ENCODE assay signal across 8 cellular contexts in the genomic region with DNA sequence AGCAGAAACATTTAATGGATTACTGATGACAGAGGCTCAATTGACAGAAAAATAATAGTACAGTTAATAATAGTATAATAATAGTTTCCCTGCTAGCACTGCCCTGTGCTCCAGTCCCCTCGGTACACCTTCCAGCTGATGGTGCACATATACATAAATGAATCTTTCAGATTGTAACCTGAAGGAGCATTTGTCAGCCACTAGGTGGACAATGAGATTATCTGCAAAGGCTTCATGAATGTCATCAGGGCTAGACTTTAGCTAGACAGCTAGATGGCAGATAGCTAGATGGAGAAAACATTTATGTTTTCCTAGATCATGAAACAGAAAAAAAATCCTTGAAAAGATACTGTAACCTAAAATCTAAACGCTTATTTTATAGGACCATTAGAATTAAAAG.
DNase-seq lines count a peak whose midpoint lies in the region; ATAC-seq and TF ChIP-seq lines count a peak whose summit lies in the region.

No MANE protein-coding gene starts in this region.

- peak in 5 of 6 experiments; percentile 6 to 37 (median 14) for TF ChIP-seq CTCF in esophagus squamous epithelium (IDR thresholded peaks at IDR 0.05)
- TF ChIP-seq CTCF in CD8-positive, alpha-beta T cell (IDR thresholded peaks at IDR 0.05), result no peak
- TF ChIP-seq CTCF in omental fat pad (IDR thresholded peaks at IDR 0.05), result no peak

- no peaks in the 10 kb centered on the region for H3K27me3 ChIP-seq in esophagus squamous epithelium
- no peaks in the 10 kb centered on the region for H3K27me3 ChIP-seq in CD8-positive, alpha-beta T cell (ENCODE audit: insufficient read depth, low read length)

- H3K4me1 ChIP-seq in esophagus squamous epithelium, result no peaks in the 10 kb centered on the region
- H3K4me1 ChIP-seq in CD8-positive, alpha-beta T cell (ENCODE audit: insufficient read depth, low read length), result no peaks in the 10 kb centered on the region

- intact Hi-C loops in esophagus squamous epithelium (cut with DNase I), result no loop called here
- intact Hi-C loops in CD8-positive, alpha-beta T cell (cut with DNase I, micrococcal nuclease), result no loop called here

- 56 to 76% methylated on average over 2 of the region's 2 CpGs for WGBS in esophagus squamous epithelium, 2 donors

- CTCF ChIA-PET in CD8-positive, alpha-beta T cell (lab: Charles Lee), result no interaction called here

- no peak overlapping the region for H3K27ac ChIP-seq in esophagus squamous epithelium
- H3K27ac ChIP-seq in CD8-positive, alpha-beta T cell (ENCODE audit: low read depth, low read length), result no peak overlapping the region

- peak; percentile 85 for ATAC-seq in GM18508 (IDR thresholded peaks at IDR 0.05; ENCODE audit: insufficient read depth, unreplicated experiment)
- peak; percentile 92 for ATAC-seq in GM21723 (IDR thresholded peaks at IDR 0.05; ENCODE audit: unreplicated experiment)
- ATAC-seq in CD8-positive, alpha-beta T cell, result no peak
- no peak for ATAC-seq in omental fat pad (ENCODE audit: low FRiP score)

- H3K36me3 ChIP-seq in esophagus squamous epithelium, result no peaks in the 10 kb centered on the region
- no peaks in the 10 kb centered on the region for H3K36me3 ChIP-seq in CD8-positive, alpha-beta T cell (ENCODE audit: insufficient read depth, low read length)

- POLR2A ChIA-PET in CD8-positive, alpha-beta T cell (lab: Charles Lee), result no interaction called here

- H3K4me3 Mint-ChIP-seq in CD8-positive, alpha-beta T cell, result no peak overlapping the region

- DNase-seq in KG1 (lab: John Stamatoyannopoulos, UW) (peak; percentile 32), esophagus squamous epithelium (lab: John Stamatoyannopoulos, UW) (no peak), NCI-H1048 (lab: John Stamatoyannopoulos, UW) (no peak), omental fat pad (ENCODE audit: low spot score) (no peak)
- no peak for DNase-seq in CD8-positive, alpha-beta T cell
- DNase-seq in stimulated activated CD4-positive, alpha-beta T cell treated with anti-CD3 and anti-CD28 coated beads, Interleukin-12 subunit alpha, Interleukin-12 subunit beta, amount 100 ng/mL, for 4 hours, result no peak

- no peaks in the 10 kb centered on the region for H3K9me3 ChIP-seq in esophagus squamous epithelium
- no peaks in the 10 kb centered on the region for H3K9me3 ChIP-seq in CD8-positive, alpha-beta T cell (ENCODE audit: low read length)

- H3K27me3 Mint-ChIP-seq in CD8-positive, alpha-beta T cell (ENCODE audit: low read depth), result no peaks in the 10 kb centered on the region

- no peak for TF ChIP-seq POLR2A in esophagus squamous epithelium (IDR thresholded peaks at IDR 0.05)

- no peak overlapping the region for H3K27ac Mint-ChIP-seq in CD8-positive, alpha-beta T cell

- no peaks in the 10 kb centered on the region for H3K4me1 Mint-ChIP-seq in CD8-positive, alpha-beta T cell (ENCODE audit: low read depth)

- no peaks in the 10 kb centered on the region for H3K36me3 Mint-ChIP-seq in CD8-positive, alpha-beta T cell

- no peak overlapping the region for H3K4me3 ChIP-seq in esophagus squamous epithelium
- H3K4me3 ChIP-seq in CD8-positive, alpha-beta T cell (ENCODE audit: low read depth, low read length), result no peak overlapping the region

- no peaks in the 10 kb centered on the region for H3K9me3 Mint-ChIP-seq in CD8-positive, alpha-beta T cell

Comparison
In these comparisons a context has a peak if more than half of its experiments do, and no peak if none do; other contexts are left out.
1. ATAC-seq: peak in GM18508 (single experiment) and GM21723 (single experiment); none in CD8-positive, alpha-beta T cell (single experiment) and omental fat pad (single experiment).
2. CTCF ChIP-seq: peak in esophagus squamous epithelium (5 of 6); none in CD8-positive, alpha-beta T cell (single experiment) and omental fat pad (0 of 3).